23 cellular contexts compared by ENCODE assay signal in the genomic region with DNA sequence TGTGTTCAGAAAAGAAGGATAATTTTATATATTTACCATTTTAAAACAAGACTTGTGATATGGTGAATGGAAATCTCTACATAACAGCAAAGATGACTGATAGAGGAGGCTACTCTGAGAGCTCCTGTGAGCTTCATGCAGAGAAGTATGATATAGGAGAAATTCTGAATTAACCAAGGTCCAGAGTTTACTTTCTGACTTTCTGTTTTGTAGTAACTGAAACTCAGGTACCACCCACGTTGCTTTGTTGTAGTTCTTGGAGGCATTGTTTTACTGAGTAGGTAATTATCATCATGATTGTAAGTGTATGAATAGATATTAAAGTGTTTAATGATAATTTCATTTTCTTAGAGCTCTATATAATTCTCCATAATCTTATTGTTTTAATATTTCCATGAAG. TPM values are rescaled to one million over a fixed set of nuclear protein-coding genes. Genes with fewer than 3 reads are reported as not detected.
"Had no signal": no experiment of that assay in that cellular context is flagged by ENCODE, and none has a peak within 500 bp of the region (broad histone marks: within the 10 kb centered on the region; RNA-seq: fewer than 3 reads in every experiment).

No MANE protein-coding gene starts in this region.

- FAIRE-seq: colon, endothelial cell of umbilical vein had no signal

- ATAC-seq: activated CD4-positive, CD25-positive, alpha-beta regulatory T cell treated with anti-CD3 and anti-CD28 coated beads, Interleukin-2, amount 50 U/mL, for 24 hours; activated CD8-positive, alpha-beta T cell treated with anti-CD3 and anti-CD28 coated beads for 36 hours; activated naive CD4-positive, alpha-beta T cell treated with anti-CD3 and anti-CD28 coated beads, Interleukin-2, amount 50 U/mL, for 72 hours; effector memory CD8-positive, alpha-beta T cell; esophagus mucosa; left lobe of liver; lower lobe of right lung; mucosa of descending colon; right cardiac atrium; stimulated activated naive CD8-positive, alpha-beta T cell treated with anti-CD3 and anti-CD28 coated beads, Interleukin-15, Interleukin-2, amounts not matched to agents 100 U/mL and 50 U/mL, for 24 hours; upper lobe of right lung had no signal

- H3K27ac Mint-ChIP-seq: activated CD4-positive, alpha-beta T cell treated with anti-CD3 and anti-CD28 coated beads, Interleukin-2, amount 10 ng/mL, durations not matched to agents 7 days and 5 days; activated CD8-positive, alpha-beta T cell treated with anti-CD3 and anti-CD28 coated beads for 36 hours; effector memory CD8-positive, alpha-beta T cell; immature natural killer cell had no signal

- H3K4me3 Mint-ChIP-seq: activated CD4-positive, alpha-beta T cell treated with anti-CD3 and anti-CD28 coated beads, Interleukin-2, amount 10 ng/mL, durations not matched to agents 7 days and 5 days; activated CD8-positive, alpha-beta T cell treated with anti-CD3 and anti-CD28 coated beads for 36 hours; central memory CD8-positive, alpha-beta T cell; effector memory CD8-positive, alpha-beta T cell; immature natural killer cell had no signal

- DNase-seq: activated CD4-positive, alpha-beta T cell treated with anti-CD3 and anti-CD28 coated beads, Interleukin-2, amount 10 ng/mL, durations not matched to agents 7 days and 5 days; activated CD8-positive, alpha-beta T cell treated with anti-CD3 and anti-CD28 coated beads for 36 hours; activated T-cell treated with anti-CD3 and anti-CD28 coated beads, Interleukin-2, amount 50 U/mL, for 1 hour; dorsolateral prefrontal cortex; effector memory CD8-positive, alpha-beta T cell; foreskin melanocyte; immature natural killer cell; lower lobe of right lung; mesendoderm; mucosa of descending colon; nucleus accumbens; right cardiac atrium; stimulated activated CD4-positive, alpha-beta T cell treated with anti-CD3 and anti-CD28 coated beads, Interleukin-4, amount 100 ng/mL, for 4 hours; stimulated activated naive CD8-positive, alpha-beta T cell treated with anti-CD3 and anti-CD28 coated beads, Interleukin-15, Interleukin-2, amounts not matched to agents 100 U/mL and 50 U/mL, for 24 hours; thyroid gland; upper lobe of right lung had no signal

- H3K9me3 Mint-ChIP-seq: activated CD4-positive, alpha-beta T cell treated with anti-CD3 and anti-CD28 coated beads, Interleukin-2, amount 10 ng/mL, durations not matched to agents 7 days and 5 days; activated CD8-positive, alpha-beta T cell treated with anti-CD3 and anti-CD28 coated beads for 36 hours; activated naive CD4-positive, alpha-beta T cell treated with anti-CD3 and anti-CD28 coated beads, Interleukin-2, amount 50 U/mL, for 72 hours; central memory CD8-positive, alpha-beta T cell; effector memory CD8-positive, alpha-beta T cell had no signal

- H3K27me3 Mint-ChIP-seq: activated CD8-positive, alpha-beta T cell treated with anti-CD3 and anti-CD28 coated beads for 36 hours; central memory CD8-positive, alpha-beta T cell had no signal

- H3K36me3 Mint-ChIP-seq: activated naive CD4-positive, alpha-beta T cell treated with anti-CD3 and anti-CD28 coated beads, Interleukin-2, amount 50 U/mL, for 72 hours; immature natural killer cell had no signal

- H3K4me1 Mint-ChIP-seq: activated CD4-positive, alpha-beta T cell treated with anti-CD3 and anti-CD28 coated beads, Interleukin-2, amount 10 ng/mL, durations not matched to agents 7 days and 5 days; central memory CD8-positive, alpha-beta T cell; immature natural killer cell had no signal

RNA-seq across cellular contexts. Expression of a gene that starts 18.3 kb away (rescaled TPM):
- total RNA-seq: activated CD4-positive, alpha-beta T cell treated with anti-CD3 and anti-CD28 coated beads, Interleukin-2, amount 10 ng/mL, durations not matched to agents 7 days and 5 days; activated CD8-positive, alpha-beta T cell treated with anti-CD3 and anti-CD28 coated beads for 36 hours; activated naive CD4-positive, alpha-beta T cell treated with anti-CD3 and anti-CD28 coated beads, Interleukin-2, amount 50 U/mL, for 72 hours had no signal
